In the genomic region with DNA sequence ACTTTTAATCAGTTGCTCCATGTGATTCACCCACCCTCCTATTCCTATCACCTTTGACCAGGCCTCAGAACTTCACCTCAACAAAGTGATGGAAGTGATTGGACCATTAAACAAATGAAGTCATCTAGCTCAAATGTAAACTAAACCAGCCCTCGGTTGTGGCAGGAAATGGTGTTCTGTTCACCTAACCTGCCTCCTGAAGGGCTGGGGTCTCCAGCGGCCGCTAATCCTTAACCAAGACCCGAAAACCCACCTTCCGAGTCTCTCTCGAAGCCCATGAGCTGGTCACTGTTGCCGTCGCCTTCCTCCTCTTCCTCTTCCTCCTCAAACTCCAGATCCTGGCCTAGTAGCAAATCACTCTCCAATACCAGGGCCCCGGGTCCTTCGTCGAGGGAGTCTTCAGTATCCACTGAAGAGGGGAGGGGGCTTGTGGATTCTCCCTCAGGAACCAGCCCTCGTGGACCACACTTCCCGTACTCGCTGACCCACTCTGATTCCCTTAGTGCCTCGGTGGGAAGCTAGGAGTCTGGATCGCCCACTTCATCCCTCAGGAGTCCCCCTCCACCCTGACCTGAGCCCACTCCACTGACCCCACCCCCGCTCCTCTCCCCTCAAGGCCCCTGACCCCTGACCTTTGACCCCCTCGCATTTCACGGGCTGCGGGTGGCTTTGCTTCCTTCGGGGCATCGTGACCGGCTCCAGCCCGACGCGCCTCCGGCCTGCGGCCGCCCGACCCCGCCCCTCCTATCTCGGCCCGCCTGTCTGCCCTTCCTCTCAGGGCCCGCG, we compare ENCODE assay signal across 8 cellular contexts. TPM values are rescaled to one million over a fixed set of nuclear protein-coding genes. Genes with fewer than 3 reads are reported as not detected.
DNase-seq lines count a peak whose midpoint lies in the region; ATAC-seq and TF ChIP-seq lines count a peak whose summit lies in the region.

No MANE protein-coding gene starts in this region.

- TF ChIP-seq POLR2A in esophagus muscularis mucosa (IDR thresholded peaks at IDR 0.05; ENCODE audit: low read depth) (no peak), tibial nerve (IDR thresholded peaks at IDR 0.05) (no peak)

- no peaks in the 10 kb centered on the region for H3K27me3 Mint-ChIP-seq in activated CD4-positive, alpha-beta T cell treated with anti-CD3 and anti-CD28 coated beads, Interleukin-2, amount 10 ng/mL, durations not matched to agents 24 days and 14 days

- H3K4me3 Mint-ChIP-seq in activated CD4-positive, alpha-beta T cell treated with anti-CD3 and anti-CD28 coated beads, Interleukin-2, amount 10 ng/mL, durations not matched to agents 24 days and 14 days = peak overlapping the region; percentile 95

- peaks cover 31% of the 10 kb centered on the region for H3K4me1 Mint-ChIP-seq in activated CD4-positive, alpha-beta T cell treated with anti-CD3 and anti-CD28 coated beads, Interleukin-2, amount 10 ng/mL, durations not matched to agents 24 days and 14 days

- intact Hi-C loops in activated CD4-positive, alpha-beta T cell treated with anti-CD3 and anti-CD28 coated beads, Interleukin-2, amount 10 ng/mL, durations not matched to agents 24 days and 14 days (cut with micrococcal nuclease) = loop anchor here (1.0 to 5.0 kb wide), 4 partner anchors 10 to 302 kb away; a partner anchor contains a TSS
- intact Hi-C loops in esophagus muscularis mucosa (cut with DNase I) = loop anchor here (10.0 kb wide), 1 partner anchor 165 kb away; a partner anchor contains a TSS

- DNase-seq in LNCaP clone FGC (ENCODE audit: low read depth) (no peak), esophagus muscularis mucosa (ENCODE audit: extremely low spot score) (no peak), myocyte (ENCODE audit: low read depth) (peak; percentile 60), tibial nerve (ENCODE audit: low spot score in 2 of 2) (peak; percentile 47 to 67), mesenteric fat pad (ENCODE audit: low spot score) (no peak)
- DNase-seq in activated CD4-positive, alpha-beta T cell treated with anti-CD3 and anti-CD28 coated beads, Interleukin-2, amount 10 ng/mL, durations not matched to agents 24 days and 14 days = peak; percentile 75

- H3K27me3 ChIP-seq in esophagus muscularis mucosa (no peaks in the 10 kb centered on the region), tibial nerve (no peaks in the 10 kb centered on the region)

- H3K36me3 Mint-ChIP-seq in activated CD4-positive, alpha-beta T cell treated with anti-CD3 and anti-CD28 coated beads, Interleukin-2, amount 10 ng/mL, durations not matched to agents 24 days and 14 days (ENCODE audit: low read depth) = peaks cover 73% of the 10 kb centered on the region

- peak overlapping the region; percentile 96 for H3K27ac Mint-ChIP-seq in activated CD4-positive, alpha-beta T cell treated with anti-CD3 and anti-CD28 coated beads, Interleukin-2, amount 10 ng/mL, durations not matched to agents 24 days and 14 days

- under 1% methylated on average over 18 of the region's 35 CpGs for WGBS in esophagus muscularis mucosa
- WGBS in tibial nerve, 2 donors = 2 to 3% methylated on average over 21 to 32 of the region's 35 CpGs

- TF ChIP-seq EP300 in esophagus muscularis mucosa (IDR thresholded peaks at IDR 0.05) (no peak), tibial nerve (IDR thresholded peaks at IDR 0.05) (no peak)

- H3K4me1 ChIP-seq in esophagus muscularis mucosa = peaks cover 19 to 45% (median 28%) of the 10 kb centered on the region in 4 donors
- H3K4me1 ChIP-seq in tibial nerve = peaks cover 0 to 36% (median 15%) of the 10 kb centered on the region in 4 donors

- no peaks in the 10 kb centered on the region for H3K9me3 Mint-ChIP-seq in activated CD4-positive, alpha-beta T cell treated with anti-CD3 and anti-CD28 coated beads, Interleukin-2, amount 10 ng/mL, durations not matched to agents 24 days and 14 days

- ATAC-seq in GM19395 (IDR thresholded peaks at IDR 0.05; ENCODE audit: unreplicated experiment) = peak; percentile 34

- no peaks in the 10 kb centered on the region for H3K9me3 ChIP-seq in esophagus muscularis mucosa
- no peaks in the 10 kb centered on the region for H3K9me3 ChIP-seq in tibial nerve

- H3K36me3 ChIP-seq in esophagus muscularis mucosa (peaks cover 39 to 75% (median 73%) of the 10 kb centered on the region in 4 donors), tibial nerve (peaks cover 0 to 70% (median 36%) of the 10 kb centered on the region in 3 donors)

- H3K27ac ChIP-seq in C4-2B = peak overlapping the region; percentile 89
- peak overlapping the region; percentile 85 to 93 (median 88) for H3K27ac ChIP-seq in esophagus muscularis mucosa (replicated peaks in 1 of 4)
- peak overlapping the region; percentile 68 to 93 (median 84) for H3K27ac ChIP-seq in tibial nerve

- no peak for TF ChIP-seq CTCF in C4-2B (conservative IDR thresholded peaks at IDR 0.05)
- no peak for TF ChIP-seq CTCF in LNCaP clone FGC (IDR thresholded peaks at IDR 0.05; ENCODE audit: control insufficient read depth, extremely low read depth, insufficient read depth)
- TF ChIP-seq CTCF in esophagus muscularis mucosa (IDR thresholded peaks at IDR 0.05) = no peak
- TF ChIP-seq CTCF in tibial nerve (IDR thresholded peaks at IDR 0.05) = no peak

- peak overlapping the region; percentile 67 for H3K4me3 ChIP-seq in LNCaP clone FGC (ENCODE audit: low read depth, low read length)
- peak overlapping the region; percentile 69 to 92 (median 77) for H3K4me3 ChIP-seq in esophagus muscularis mucosa
- peak overlapping the region; percentile 43 to 79 (median 69) for H3K4me3 ChIP-seq in tibial nerve

RNA-seq across cellular contexts. Expression of a gene that starts 0.5 kb away (rescaled TPM):
- total RNA-seq in activated CD4-positive, alpha-beta T cell treated with anti-CD3 and anti-CD28 coated beads, Interleukin-2, amount 10 ng/mL, durations not matched to agents 24 days and 14 days = 11.1 and 13.5 TPM in 2 replicates
- total RNA-seq in esophagus muscularis mucosa (10 to 100 TPM in 3 of 4 donors, 1 to 10 TPM in 1; 8.3 to 14.5 (median 11.4) TPM), myocyte (11.1 and 15.3 TPM in 2 replicates), tibial nerve (10 to 100 TPM; 12.9 to 16.8 (median 14.4) TPM), mesenteric fat pad (20.7 TPM)
- polyA plus RNA-seq in myocyte (2012) = 22.0 TPM

RNA-seq across cellular contexts. Expression of a gene that starts 9.6 kb away (rescaled TPM):
- total RNA-seq in activated CD4-positive, alpha-beta T cell treated with anti-CD3 and anti-CD28 coated beads, Interleukin-2, amount 10 ng/mL, durations not matched to agents 24 days and 14 days = 120 and 128 TPM in 2 replicates
- total RNA-seq in esophagus muscularis mucosa = 100 to 1,000 TPM in 3 of 4 donors, 10 to 100 TPM in 1; 84.7 to 151 (median 124) TPM
- total RNA-seq in myocyte = 155 and 159 TPM in 2 replicates
- 158 TPM for polyA plus RNA-seq in myocyte (2012)
- 10 to 100 TPM; 71.6 to 97.7 (median 90.8) TPM for total RNA-seq in tibial nerve
- 110 TPM for total RNA-seq in mesenteric fat pad

RNA-seq across cellular contexts. Expression of a gene that starts 9.9 kb away (rescaled TPM):
- total RNA-seq in activated CD4-positive, alpha-beta T cell treated with anti-CD3 and anti-CD28 coated beads, Interleukin-2, amount 10 ng/mL, durations not matched to agents 24 days and 14 days = 51.2 and 52.0 TPM in 2 replicates
- total RNA-seq in esophagus muscularis mucosa (10 to 100 TPM; 39.0 to 50.1 (median 44.9) TPM), myocyte (29.7 and 32.2 TPM in 2 replicates), tibial nerve (10 to 100 TPM; 43.3 to 69.0 (median 59.8) TPM), mesenteric fat pad (47.0 TPM)
- 46.2 TPM for polyA plus RNA-seq in myocyte (2012)

RNA-seq across cellular contexts. Expression of a gene that starts 23.5 kb away (rescaled TPM):
- total RNA-seq in activated CD4-positive, alpha-beta T cell treated with anti-CD3 and anti-CD28 coated beads, Interleukin-2, amount 10 ng/mL, durations not matched to agents 24 days and 14 days = 80.1 and 83.8 TPM in 2 replicates
- total RNA-seq in esophagus muscularis mucosa (10 to 100 TPM; 27.5 to 44.3 (median 31.6) TPM), myocyte (45.8 and 46.9 TPM in 2 replicates), tibial nerve (10 to 100 TPM; 38.9 to 54.0 (median 46.0) TPM), mesenteric fat pad (44.8 TPM)
- polyA plus RNA-seq in myocyte (2012) = 33.9 TPM

RNA-seq across cellular contexts. Expression of a gene that starts 29.4 kb away (rescaled TPM):
- 165 and 167 TPM in 2 replicates for total RNA-seq in activated CD4-positive, alpha-beta T cell treated with anti-CD3 and anti-CD28 coated beads, Interleukin-2, amount 10 ng/mL, durations not matched to agents 24 days and 14 days
- total RNA-seq in esophagus muscularis mucosa (10 to 100 TPM; 46.1 to 71.8 (median 62.7) TPM), myocyte (68.0 and 72.4 TPM in 2 replicates), tibial nerve (10 to 100 TPM; 33.7 to 53.6 (median 47.9) TPM), mesenteric fat pad (56.7 TPM)
- polyA plus RNA-seq in myocyte (2012) = 71.8 TPM

Comparison
In these comparisons a context has a peak if more than half of its experiments do, and no peak if none do; other contexts are left out.
1. DNase-seq: peak in activated CD4-positive, alpha-beta T cell treated with anti-CD3 and anti-CD28 coated beads, Interleukin-2, amount 10 ng/mL, durations not matched to agents 24 days and 14 days (single experiment), myocyte (single experiment) and tibial nerve (2 of 2); none in LNCaP clone FGC (single experiment), esophagus muscularis mucosa (single experiment) and mesenteric fat pad (single experiment).
2. Peak in every context shown above with its lines, with median percentiles within 50 percentile points of each other: H3K27ac ChIP-seq and H3K4me3 ChIP-seq.